Comparison of ENCODE assay signal across 1 cellular context in the genomic region with DNA sequence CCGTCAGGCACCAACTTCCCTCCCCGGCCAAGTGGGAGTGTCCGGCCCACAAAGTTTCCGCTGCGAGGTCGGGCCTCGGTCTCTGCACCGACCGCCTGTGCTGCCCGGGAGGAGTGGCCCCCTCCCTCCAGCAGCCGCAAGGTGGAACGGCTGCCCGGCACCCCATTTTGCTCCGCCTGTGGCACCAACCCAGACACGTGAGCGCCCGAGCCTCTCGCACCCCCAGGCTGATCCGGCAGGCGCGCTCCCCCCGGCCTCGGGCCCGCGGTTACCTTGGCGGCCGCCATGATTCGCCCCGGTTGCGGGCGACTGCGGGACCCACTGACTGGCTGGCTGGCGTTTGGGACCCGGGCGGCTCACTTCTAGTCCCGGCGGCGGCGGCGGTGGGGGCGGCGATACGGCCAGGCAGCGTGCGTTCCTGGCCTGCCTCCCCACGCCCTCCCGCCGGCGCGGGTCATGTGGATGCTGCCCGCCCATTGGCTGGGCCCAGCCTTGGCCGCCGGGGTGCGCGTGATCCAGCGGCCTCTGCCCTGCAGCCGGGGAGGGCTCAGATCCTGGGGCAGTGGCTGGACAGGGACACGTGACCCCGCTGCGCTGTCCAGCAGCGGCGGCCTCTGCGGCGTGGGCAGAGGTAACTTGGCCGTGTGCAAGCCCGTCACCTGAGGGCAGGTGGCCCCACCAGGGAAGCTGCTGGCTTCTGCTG.
TF ChIP-seq lines count a peak whose summit lies in the region.

A gene with protein sequence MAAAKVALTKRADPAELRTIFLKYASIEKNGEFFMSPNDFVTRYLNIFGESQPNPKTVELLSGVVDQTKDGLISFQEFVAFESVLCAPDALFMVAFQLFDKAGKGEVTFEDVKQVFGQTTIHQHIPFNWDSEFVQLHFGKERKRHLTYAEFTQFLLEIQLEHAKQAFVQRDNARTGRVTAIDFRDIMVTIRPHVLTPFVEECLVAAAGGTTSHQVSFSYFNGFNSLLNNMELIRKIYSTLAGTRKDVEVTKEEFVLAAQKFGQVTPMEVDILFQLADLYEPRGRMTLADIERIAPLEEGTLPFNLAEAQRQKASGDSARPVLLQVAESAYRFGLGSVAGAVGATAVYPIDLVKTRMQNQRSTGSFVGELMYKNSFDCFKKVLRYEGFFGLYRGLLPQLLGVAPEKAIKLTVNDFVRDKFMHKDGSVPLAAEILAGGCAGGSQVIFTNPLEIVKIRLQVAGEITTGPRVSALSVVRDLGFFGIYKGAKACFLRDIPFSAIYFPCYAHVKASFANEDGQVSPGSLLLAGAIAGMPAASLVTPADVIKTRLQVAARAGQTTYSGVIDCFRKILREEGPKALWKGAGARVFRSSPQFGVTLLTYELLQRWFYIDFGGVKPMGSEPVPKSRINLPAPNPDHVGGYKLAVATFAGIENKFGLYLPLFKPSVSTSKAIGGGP (minus strand): TSS at position 429 of the 703 bp plus-strand sequence. CDS start 142 bp downstream, at position 287.

TF ChIP-seq in WTC11, 78 proteins besides CTCF, POLR2A, EP300 and RAD21 (continued from another document and continues in another):
- TF ChIP-seq, protein P1, sequence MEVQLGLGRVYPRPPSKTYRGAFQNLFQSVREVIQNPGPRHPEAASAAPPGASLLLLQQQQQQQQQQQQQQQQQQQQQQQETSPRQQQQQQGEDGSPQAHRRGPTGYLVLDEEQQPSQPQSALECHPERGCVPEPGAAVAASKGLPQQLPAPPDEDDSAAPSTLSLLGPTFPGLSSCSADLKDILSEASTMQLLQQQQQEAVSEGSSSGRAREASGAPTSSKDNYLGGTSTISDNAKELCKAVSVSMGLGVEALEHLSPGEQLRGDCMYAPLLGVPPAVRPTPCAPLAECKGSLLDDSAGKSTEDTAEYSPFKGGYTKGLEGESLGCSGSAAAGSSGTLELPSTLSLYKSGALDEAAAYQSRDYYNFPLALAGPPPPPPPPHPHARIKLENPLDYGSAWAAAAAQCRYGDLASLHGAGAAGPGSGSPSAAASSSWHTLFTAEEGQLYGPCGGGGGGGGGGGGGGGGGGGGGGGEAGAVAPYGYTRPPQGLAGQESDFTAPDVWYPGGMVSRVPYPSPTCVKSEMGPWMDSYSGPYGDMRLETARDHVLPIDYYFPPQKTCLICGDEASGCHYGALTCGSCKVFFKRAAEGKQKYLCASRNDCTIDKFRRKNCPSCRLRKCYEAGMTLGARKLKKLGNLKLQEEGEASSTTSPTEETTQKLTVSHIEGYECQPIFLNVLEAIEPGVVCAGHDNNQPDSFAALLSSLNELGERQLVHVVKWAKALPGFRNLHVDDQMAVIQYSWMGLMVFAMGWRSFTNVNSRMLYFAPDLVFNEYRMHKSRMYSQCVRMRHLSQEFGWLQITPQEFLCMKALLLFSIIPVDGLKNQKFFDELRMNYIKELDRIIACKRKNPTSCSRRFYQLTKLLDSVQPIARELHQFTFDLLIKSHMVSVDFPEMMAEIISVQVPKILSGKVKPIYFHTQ (CRISPR knock-in tag; IDR thresholded peaks at IDR 0.05), result no peak
- TF ChIP-seq, protein P2, sequence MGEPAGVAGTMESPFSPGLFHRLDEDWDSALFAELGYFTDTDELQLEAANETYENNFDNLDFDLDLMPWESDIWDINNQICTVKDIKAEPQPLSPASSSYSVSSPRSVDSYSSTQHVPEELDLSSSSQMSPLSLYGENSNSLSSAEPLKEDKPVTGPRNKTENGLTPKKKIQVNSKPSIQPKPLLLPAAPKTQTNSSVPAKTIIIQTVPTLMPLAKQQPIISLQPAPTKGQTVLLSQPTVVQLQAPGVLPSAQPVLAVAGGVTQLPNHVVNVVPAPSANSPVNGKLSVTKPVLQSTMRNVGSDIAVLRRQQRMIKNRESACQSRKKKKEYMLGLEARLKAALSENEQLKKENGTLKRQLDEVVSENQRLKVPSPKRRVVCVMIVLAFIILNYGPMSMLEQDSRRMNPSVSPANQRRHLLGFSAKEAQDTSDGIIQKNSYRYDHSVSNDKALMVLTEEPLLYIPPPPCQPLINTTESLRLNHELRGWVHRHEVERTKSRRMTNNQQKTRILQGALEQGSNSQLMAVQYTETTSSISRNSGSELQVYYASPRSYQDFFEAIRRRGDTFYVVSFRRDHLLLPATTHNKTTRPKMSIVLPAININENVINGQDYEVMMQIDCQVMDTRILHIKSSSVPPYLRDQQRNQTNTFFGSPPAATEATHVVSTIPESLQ (CRISPR knock-in tag; IDR thresholded peaks at IDR 0.05), result no peak
- TF ChIP-seq CREM (CRISPR knock-in tag; IDR thresholded peaks at IDR 0.05) (peak; percentile 65; the same call in 1 of the 2 replicates), CREB1 (CRISPR knock-in tag; IDR thresholded peaks at IDR 0.05) (peak; percentile 70), SP1 (CRISPR knock-in tag; conservative IDR thresholded peaks at IDR 0.05) (peak; percentile 74), ZNF317 (CRISPR knock-in tag; IDR thresholded peaks at IDR 0.05; ENCODE audit: borderline replicate concordance, low read depth) (no peak), TEAD4 (CRISPR knock-in tag; IDR thresholded peaks at IDR 0.05) (peak; percentile 30), SOX15 (CRISPR knock-in tag; IDR thresholded peaks at IDR 0.05) (no peak), RORB (CRISPR knock-in tag; IDR thresholded peaks at IDR 0.05) (no peak), ZNF396 (CRISPR knock-in tag; IDR thresholded peaks at IDR 0.05; ENCODE audit: borderline replicate concordance) (no peak), OVOL2 (CRISPR knock-in tag; IDR thresholded peaks at IDR 0.05; ENCODE audit: borderline replicate concordance) (no peak), ATF1 (CRISPR knock-in tag; IDR thresholded peaks at IDR 0.05) (peak; percentile 91; the same call in 1 of the 2 replicates), ZNF219 (CRISPR knock-in tag; IDR thresholded peaks at IDR 0.05; ENCODE audit: borderline replicate concordance) (no peak), NFATC4 (CRISPR knock-in tag; IDR thresholded peaks at IDR 0.05) (no peak), FOXP1 (CRISPR knock-in tag; IDR thresholded peaks at IDR 0.05; ENCODE audit: borderline replicate concordance) (peak; percentile 91), TCF7 (CRISPR knock-in tag; IDR thresholded peaks at IDR 0.05; ENCODE audit: low read depth) (peak; percentile 63; the same call in 1 of the 2 replicates), ZNF416 (CRISPR knock-in tag; IDR thresholded peaks at IDR 0.05) (no peak), ZBTB21 (CRISPR knock-in tag; IDR thresholded peaks at IDR 0.05; ENCODE audit: borderline replicate concordance) (no peak), KAT7 (CRISPR knock-in tag; IDR thresholded peaks at IDR 0.05; ENCODE audit: borderline replicate concordance) (peak; percentile 97), JAZF1 (CRISPR knock-in tag; IDR thresholded peaks at IDR 0.05) (no peak), ETV6 (CRISPR knock-in tag; IDR thresholded peaks at IDR 0.05) (peak; percentile 97), NFYB (CRISPR knock-in tag; conservative IDR thresholded peaks at IDR 0.05; ENCODE audit: low read depth) (peak; percentile 69), ZNF138 (CRISPR knock-in tag; conservative IDR thresholded peaks at IDR 0.05) (no peak)
- TF ChIP-seq, protein P3, sequence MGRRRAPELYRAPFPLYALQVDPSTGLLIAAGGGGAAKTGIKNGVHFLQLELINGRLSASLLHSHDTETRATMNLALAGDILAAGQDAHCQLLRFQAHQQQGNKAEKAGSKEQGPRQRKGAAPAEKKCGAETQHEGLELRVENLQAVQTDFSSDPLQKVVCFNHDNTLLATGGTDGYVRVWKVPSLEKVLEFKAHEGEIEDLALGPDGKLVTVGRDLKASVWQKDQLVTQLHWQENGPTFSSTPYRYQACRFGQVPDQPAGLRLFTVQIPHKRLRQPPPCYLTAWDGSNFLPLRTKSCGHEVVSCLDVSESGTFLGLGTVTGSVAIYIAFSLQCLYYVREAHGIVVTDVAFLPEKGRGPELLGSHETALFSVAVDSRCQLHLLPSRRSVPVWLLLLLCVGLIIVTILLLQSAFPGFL (CRISPR knock-in tag; IDR thresholded peaks at IDR 0.05; ENCODE audit: borderline replicate concordance), result peak; percentile 85; the same call in 1 of the 2 replicates
- TF ChIP-seq, protein P4, sequence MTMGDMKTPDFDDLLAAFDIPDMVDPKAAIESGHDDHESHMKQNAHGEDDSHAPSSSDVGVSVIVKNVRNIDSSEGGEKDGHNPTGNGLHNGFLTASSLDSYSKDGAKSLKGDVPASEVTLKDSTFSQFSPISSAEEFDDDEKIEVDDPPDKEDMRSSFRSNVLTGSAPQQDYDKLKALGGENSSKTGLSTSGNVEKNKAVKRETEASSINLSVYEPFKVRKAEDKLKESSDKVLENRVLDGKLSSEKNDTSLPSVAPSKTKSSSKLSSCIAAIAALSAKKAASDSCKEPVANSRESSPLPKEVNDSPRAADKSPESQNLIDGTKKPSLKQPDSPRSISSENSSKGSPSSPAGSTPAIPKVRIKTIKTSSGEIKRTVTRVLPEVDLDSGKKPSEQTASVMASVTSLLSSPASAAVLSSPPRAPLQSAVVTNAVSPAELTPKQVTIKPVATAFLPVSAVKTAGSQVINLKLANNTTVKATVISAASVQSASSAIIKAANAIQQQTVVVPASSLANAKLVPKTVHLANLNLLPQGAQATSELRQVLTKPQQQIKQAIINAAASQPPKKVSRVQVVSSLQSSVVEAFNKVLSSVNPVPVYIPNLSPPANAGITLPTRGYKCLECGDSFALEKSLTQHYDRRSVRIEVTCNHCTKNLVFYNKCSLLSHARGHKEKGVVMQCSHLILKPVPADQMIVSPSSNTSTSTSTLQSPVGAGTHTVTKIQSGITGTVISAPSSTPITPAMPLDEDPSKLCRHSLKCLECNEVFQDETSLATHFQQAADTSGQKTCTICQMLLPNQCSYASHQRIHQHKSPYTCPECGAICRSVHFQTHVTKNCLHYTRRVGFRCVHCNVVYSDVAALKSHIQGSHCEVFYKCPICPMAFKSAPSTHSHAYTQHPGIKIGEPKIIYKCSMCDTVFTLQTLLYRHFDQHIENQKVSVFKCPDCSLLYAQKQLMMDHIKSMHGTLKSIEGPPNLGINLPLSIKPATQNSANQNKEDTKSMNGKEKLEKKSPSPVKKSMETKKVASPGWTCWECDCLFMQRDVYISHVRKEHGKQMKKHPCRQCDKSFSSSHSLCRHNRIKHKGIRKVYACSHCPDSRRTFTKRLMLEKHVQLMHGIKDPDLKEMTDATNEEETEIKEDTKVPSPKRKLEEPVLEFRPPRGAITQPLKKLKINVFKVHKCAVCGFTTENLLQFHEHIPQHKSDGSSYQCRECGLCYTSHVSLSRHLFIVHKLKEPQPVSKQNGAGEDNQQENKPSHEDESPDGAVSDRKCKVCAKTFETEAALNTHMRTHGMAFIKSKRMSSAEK (CRISPR knock-in tag; IDR thresholded peaks at IDR 0.05; ENCODE audit: borderline replicate concordance), result no peak
- TF ChIP-seq, protein P5, sequence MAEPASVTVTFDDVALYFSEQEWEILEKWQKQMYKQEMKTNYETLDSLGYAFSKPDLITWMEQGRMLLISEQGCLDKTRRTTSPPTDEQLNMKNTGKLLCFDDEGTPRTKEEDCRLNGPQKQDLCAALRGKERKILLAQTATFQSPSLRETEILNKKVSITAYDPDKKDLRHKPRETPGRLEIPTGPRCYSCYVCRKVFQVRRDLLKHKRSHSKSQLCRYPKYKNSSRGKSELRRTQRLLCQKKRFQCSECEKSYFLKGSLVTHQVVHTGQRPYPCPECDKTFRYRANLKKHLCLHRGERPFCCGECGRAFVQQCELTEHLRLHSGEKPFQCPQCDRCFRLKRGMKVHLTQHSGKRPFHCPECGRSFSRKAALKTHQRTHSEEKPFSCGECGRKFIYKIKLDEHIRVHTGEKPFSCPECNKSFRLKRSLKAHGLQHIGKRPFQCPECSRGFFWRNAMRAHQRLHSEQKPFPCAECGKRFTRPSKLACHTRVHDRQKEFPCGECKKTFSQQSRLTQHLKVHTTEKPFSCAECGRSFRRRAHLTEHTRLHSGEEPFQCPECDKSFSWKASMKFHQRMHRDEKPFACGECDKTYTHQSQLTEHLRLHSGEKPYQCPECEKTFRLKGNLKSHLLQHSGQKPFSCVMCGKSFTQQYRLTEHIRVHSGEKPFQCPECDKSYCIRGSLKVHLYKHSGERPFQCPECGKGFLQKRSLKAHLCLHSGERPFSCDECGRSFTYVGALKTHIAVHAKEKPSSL (CRISPR knock-in tag; conservative IDR thresholded peaks at IDR 0.05), result no peak
- TF ChIP-seq, protein P6, sequence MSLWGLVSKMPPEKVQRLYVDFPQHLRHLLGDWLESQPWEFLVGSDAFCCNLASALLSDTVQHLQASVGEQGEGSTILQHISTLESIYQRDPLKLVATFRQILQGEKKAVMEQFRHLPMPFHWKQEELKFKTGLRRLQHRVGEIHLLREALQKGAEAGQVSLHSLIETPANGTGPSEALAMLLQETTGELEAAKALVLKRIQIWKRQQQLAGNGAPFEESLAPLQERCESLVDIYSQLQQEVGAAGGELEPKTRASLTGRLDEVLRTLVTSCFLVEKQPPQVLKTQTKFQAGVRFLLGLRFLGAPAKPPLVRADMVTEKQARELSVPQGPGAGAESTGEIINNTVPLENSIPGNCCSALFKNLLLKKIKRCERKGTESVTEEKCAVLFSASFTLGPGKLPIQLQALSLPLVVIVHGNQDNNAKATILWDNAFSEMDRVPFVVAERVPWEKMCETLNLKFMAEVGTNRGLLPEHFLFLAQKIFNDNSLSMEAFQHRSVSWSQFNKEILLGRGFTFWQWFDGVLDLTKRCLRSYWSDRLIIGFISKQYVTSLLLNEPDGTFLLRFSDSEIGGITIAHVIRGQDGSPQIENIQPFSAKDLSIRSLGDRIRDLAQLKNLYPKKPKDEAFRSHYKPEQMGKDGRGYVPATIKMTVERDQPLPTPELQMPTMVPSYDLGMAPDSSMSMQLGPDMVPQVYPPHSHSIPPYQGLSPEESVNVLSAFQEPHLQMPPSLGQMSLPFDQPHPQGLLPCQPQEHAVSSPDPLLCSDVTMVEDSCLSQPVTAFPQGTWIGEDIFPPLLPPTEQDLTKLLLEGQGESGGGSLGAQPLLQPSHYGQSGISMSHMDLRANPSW (CRISPR knock-in tag; conservative IDR thresholded peaks at IDR 0.05; ENCODE audit: low read depth), result no peak
- TF ChIP-seq, protein P7, sequence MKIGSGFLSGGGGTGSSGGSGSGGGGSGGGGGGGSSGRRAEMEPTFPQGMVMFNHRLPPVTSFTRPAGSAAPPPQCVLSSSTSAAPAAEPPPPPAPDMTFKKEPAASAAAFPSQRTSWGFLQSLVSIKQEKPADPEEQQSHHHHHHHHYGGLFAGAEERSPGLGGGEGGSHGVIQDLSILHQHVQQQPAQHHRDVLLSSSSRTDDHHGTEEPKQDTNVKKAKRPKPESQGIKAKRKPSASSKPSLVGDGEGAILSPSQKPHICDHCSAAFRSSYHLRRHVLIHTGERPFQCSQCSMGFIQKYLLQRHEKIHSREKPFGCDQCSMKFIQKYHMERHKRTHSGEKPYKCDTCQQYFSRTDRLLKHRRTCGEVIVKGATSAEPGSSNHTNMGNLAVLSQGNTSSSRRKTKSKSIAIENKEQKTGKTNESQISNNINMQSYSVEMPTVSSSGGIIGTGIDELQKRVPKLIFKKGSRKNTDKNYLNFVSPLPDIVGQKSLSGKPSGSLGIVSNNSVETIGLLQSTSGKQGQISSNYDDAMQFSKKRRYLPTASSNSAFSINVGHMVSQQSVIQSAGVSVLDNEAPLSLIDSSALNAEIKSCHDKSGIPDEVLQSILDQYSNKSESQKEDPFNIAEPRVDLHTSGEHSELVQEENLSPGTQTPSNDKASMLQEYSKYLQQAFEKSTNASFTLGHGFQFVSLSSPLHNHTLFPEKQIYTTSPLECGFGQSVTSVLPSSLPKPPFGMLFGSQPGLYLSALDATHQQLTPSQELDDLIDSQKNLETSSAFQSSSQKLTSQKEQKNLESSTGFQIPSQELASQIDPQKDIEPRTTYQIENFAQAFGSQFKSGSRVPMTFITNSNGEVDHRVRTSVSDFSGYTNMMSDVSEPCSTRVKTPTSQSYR (CRISPR knock-in tag; IDR thresholded peaks at IDR 0.05), result peak; percentile 86
